Comparison of ENCODE assay signal across 26 cellular contexts in the genomic region with DNA sequence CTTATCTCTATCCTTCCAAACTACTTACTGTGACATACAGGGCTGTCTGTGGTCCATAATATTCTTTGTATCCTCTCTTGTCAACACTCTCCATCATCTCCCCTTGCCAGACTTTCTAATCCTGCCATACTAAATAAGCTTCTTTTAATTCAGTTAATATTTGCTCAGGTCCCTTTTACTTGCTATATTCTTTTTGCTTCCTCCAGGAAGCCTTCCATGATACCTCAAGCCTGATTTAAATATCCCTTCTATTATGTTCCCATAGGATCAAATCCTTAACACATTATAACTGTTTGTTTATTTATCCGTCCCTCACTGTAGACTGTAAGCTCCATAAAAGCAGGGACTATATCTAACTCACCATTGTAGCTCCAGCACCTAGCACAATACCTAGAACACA.
"Had no signal": no experiment of that assay in that cellular context is flagged by ENCODE, and none has a peak within 500 bp of the region (broad histone marks: within the 10 kb centered on the region; RNA-seq: fewer than 3 reads in every experiment).

No MANE protein-coding gene starts in this region.

- H3K27ac Mint-ChIP-seq: activated CD8-positive, alpha-beta T cell treated with anti-CD3 and anti-CD28 coated beads, Interleukin-2, amount 10 ng/mL, durations not matched to agents 7 days and 5 days; activated naive CD4-positive, alpha-beta T cell treated with anti-CD3 and anti-CD28 coated beads for 36 hours; activated naive CD8-positive, alpha-beta T cell treated with anti-CD3 and anti-CD28 coated beads, Interleukin-2, amount 10 ng/mL, durations not matched to agents 7 days and 5 days; activated T-helper 1 cell treated with anti-CD3 and anti-CD28 coated beads, Interleukin-12 subunit alpha, Interleukin-12 subunit beta, Interleukin-2, Interleukin-4 antibody, amounts not matched to agents 30 ng/mL and 10 ng/mL and 1 ng/mL, durations not matched to agents 14 hours and 24 hours and 36 hours had no signal

- H3K36me3 ChIP-seq: adrenal gland, breast epithelium had no signal

- H3K4me1 ChIP-seq: adrenal gland, breast epithelium had no signal

- ATAC-seq: activated CD4-positive, CD25-positive, alpha-beta regulatory T cell treated with anti-CD3 and anti-CD28 coated beads, Interleukin-2, amount 50 U/mL, for 24 hours; activated CD8-positive, alpha-beta T cell treated with anti-CD3 and anti-CD28 coated beads, Interleukin-2, amount 10 ng/mL, durations not matched to agents 7 days and 5 days; T-cell had no signal

- H3K27ac ChIP-seq: adrenal gland, breast epithelium, SK-N-MC, VCaP had no signal

- DNase-seq: activated CD4-positive, alpha-beta T cell treated with anti-CD3 and anti-CD28 coated beads for 4 hours; activated CD8-positive, alpha-beta memory T cell treated with anti-CD3 and anti-CD28 coated beads, Interleukin-2, amount 50 U/mL, for 48 hours; activated CD8-positive, alpha-beta T cell treated with anti-CD3 and anti-CD28 coated beads, Interleukin-2, amount 10 ng/mL, durations not matched to agents 7 days and 5 days; activated gamma-delta T cell; activated naive CD4-positive, alpha-beta T cell treated with anti-CD3 and anti-CD28 coated beads for 36 hours; activated naive CD8-positive, alpha-beta T cell treated with anti-CD3 and anti-CD28 coated beads, Interleukin-2, amount 10 ng/mL, durations not matched to agents 7 days and 5 days; activated T-cell treated with anti-CD3 and anti-CD28 coated beads, Interleukin-2, amount 50 U/mL, for 1 hour; adrenal gland; anterior cingulate cortex; caudate nucleus; MG63; MV-4-11; NCI-H1092 treated with DMSO at 0.1 percent for 48 hours; NCI-H1417 treated with DMSO at 0.1 percent for 48 hours; NCI-H1694; NCI-H2029; NCI-H345; NCI-H510A; NCI-H526 treated with DMSO at 0.1 percent for 48 hours; NCI-H82; T-cell had no signal

- H3K27me3 Mint-ChIP-seq: activated naive CD8-positive, alpha-beta T cell treated with anti-CD3 and anti-CD28 coated beads, Interleukin-2, amount 10 ng/mL, durations not matched to agents 7 days and 5 days; T-cell had no signal

- H3K4me3 Mint-ChIP-seq: activated CD8-positive, alpha-beta T cell treated with anti-CD3 and anti-CD28 coated beads, Interleukin-2, amount 10 ng/mL, durations not matched to agents 7 days and 5 days; activated naive CD4-positive, alpha-beta T cell treated with anti-CD3 and anti-CD28 coated beads for 36 hours; activated naive CD8-positive, alpha-beta T cell treated with anti-CD3 and anti-CD28 coated beads, Interleukin-2, amount 10 ng/mL, durations not matched to agents 7 days and 5 days; activated T-helper 1 cell treated with anti-CD3 and anti-CD28 coated beads, Interleukin-12 subunit alpha, Interleukin-12 subunit beta, Interleukin-2, Interleukin-4 antibody, amounts not matched to agents 30 ng/mL and 10 ng/mL and 1 ng/mL, durations not matched to agents 14 hours and 24 hours and 36 hours; T-cell had no signal

- H3K27me3 ChIP-seq: adrenal gland, breast epithelium, MG63 had no signal

- H3K4me3 ChIP-seq: adrenal gland, breast epithelium, MG63, SK-N-MC had no signal

- H3K9me3 ChIP-seq: adrenal gland, breast epithelium, MG63 had no signal

- H3K9me3 Mint-ChIP-seq: activated naive CD4-positive, alpha-beta T cell treated with anti-CD3 and anti-CD28 coated beads for 36 hours; activated naive CD8-positive, alpha-beta T cell treated with anti-CD3 and anti-CD28 coated beads, Interleukin-2, amount 10 ng/mL, durations not matched to agents 7 days and 5 days; activated T-helper 1 cell treated with anti-CD3 and anti-CD28 coated beads, Interleukin-12 subunit alpha, Interleukin-12 subunit beta, Interleukin-2, Interleukin-4 antibody, amounts not matched to agents 30 ng/mL and 10 ng/mL and 1 ng/mL, durations not matched to agents 14 hours and 24 hours and 36 hours; T-cell had no signal
